ENCODE assay signal across 1 cellular context in the genomic region with DNA sequence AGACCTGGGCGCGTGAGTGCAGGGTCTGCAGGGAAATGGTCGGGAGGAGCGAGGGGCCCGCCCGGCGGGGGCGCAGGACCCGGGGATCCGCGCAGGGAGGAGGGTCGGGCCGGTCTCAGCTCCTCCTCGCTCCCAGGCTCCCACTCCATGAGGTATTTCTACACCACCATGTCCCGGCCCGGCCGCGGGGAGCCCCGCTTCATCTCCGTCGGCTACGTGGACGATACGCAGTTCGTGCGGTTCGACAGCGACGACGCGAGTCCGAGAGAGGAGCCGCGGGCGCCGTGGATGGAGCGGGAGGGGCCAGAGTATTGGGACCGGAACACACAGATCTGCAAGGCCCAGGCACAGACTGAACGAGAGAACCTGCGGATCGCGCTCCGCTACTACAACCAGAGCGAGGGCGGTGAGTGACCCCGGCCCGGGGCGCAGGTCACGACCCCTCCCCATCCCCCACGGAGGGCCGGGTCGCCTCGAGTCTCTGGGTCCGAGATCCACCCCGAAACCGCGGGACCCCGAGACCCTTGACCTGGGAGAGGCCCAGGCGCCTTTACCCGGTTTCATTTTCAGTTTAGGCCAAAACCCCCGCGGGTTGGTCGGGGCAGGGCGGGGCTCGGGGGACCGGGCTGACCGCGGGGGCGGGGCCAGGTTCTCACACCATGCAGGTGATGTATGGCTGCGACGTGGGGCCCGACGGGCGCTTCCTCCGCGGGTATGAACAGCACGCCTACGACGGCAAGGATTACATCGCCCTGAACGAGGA.
TF ChIP-seq lines count a peak whose summit lies in the region.

No MANE protein-coding gene starts in this region.

TF ChIP-seq in GM12878, 131 proteins besides CTCF, POLR2A, EP300 and RAD21 (continued from another document):
- no peak for TF ChIP-seq WRNIP1 (IDR thresholded peaks at IDR 0.05; ENCODE audit: borderline replicate concordance, low read depth, low read length)
- TF ChIP-seq EED (IDR thresholded peaks at IDR 0.05; ENCODE audit: low read depth) = peak; percentile 11; the same call in 1 of the 2 replicates
- no peak for TF ChIP-seq HCFC1 (IDR thresholded peaks at IDR 0.05; ENCODE audit: low read length)
- no peak for TF ChIP-seq SIX5 (IDR thresholded peaks at IDR 0.05; ENCODE audit: low read depth, low read length, severe bottlenecking)
- TF ChIP-seq, protein P1, sequence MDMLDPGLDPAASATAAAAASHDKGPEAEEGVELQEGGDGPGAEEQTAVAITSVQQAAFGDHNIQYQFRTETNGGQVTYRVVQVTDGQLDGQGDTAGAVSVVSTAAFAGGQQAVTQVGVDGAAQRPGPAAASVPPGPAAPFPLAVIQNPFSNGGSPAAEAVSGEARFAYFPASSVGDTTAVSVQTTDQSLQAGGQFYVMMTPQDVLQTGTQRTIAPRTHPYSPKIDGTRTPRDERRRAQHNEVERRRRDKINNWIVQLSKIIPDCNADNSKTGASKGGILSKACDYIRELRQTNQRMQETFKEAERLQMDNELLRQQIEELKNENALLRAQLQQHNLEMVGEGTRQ (IDR thresholded peaks at IDR 0.05; ENCODE audit: borderline replicate concordance, low read depth, low read length) = no peak
- TF ChIP-seq CHD1 (IDR thresholded peaks at IDR 0.05; ENCODE audit: low read depth, low read length) = no peak
